ENCODE assay signal across 9 cellular contexts in the genomic region with DNA sequence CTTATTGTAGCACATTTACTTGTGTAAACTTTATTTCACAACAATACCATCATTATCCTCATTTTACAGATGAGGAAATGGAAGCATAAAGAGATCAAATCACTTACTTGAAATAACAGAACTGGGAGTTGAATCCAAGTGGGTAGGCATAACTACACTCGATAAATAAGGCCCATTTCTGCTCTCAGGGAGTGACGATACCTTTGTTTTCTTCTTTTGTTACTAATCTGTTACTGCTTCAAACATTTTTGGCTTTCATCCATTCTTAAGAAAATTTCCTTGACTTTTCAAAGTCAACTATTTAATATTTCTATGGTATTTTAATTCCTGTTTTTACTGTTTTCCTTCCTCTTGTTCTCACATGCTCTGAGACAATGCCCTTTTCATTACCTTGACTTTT.
"Had no signal": no experiment of that assay in that cellular context is flagged by ENCODE, and none has a peak within 500 bp of the region (broad histone marks: within the 10 kb centered on the region; RNA-seq: fewer than 3 reads in every experiment).

No MANE protein-coding gene starts in this region.

- H3K4me3 ChIP-seq: GM23338, K562 had no signal

- H3K4me2 ChIP-seq: GM23338 had no signal

- ATAC-seq: GM23338, K562 had no signal

- DNase-seq: H9, HCEC 1CT, HFFc6, IMR-90 had no signal

- FAIRE-seq: H1, H54, HTR-8/SVneo, K562 had no signal
